ENCODE assay signal across 35 cellular contexts in the genomic region with DNA sequence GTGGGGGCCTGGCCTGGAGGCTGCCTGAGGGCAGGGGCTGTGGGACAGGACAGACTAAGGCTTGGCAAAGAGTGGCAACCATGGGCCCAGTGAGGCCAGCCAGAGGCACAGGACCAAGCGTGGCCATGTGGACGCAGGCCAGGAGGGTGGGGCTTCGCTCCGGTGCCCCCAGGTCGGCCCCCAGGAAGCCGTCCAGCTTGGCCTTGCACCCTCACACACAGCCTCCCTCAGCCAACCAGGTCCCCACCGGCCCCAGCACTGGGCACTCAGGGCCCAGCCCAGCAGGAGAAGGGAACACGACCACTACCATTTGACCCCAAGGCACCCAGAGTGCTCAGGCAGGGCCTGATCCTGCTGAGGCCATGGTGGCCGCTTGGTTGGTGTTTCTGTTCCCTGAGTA.
"Had no signal": no experiment of that assay in that cellular context is flagged by ENCODE, and none has a peak within 500 bp of the region (broad histone marks: within the 10 kb centered on the region; RNA-seq: fewer than 3 reads in every experiment).

No MANE protein-coding gene starts in this region.

- H3K27ac Mint-ChIP-seq: activated B cell treated with CpG ODN at 0.5 μM for 24 hours; activated CD4-positive, alpha-beta memory T cell treated with anti-CD3 and anti-CD28 coated beads for 36 hours; activated CD4-positive, alpha-beta T cell treated with anti-CD3 and anti-CD28 coated beads, Interleukin-2, amount 10 ng/mL, durations not matched to agents 24 days and 14 days; activated CD8-positive, alpha-beta T cell treated with anti-CD3 and anti-CD28 coated beads for 36 hours; activated naive CD4-positive, alpha-beta T cell treated with anti-CD3 and anti-CD28 coated beads for 36 hours; activated naive CD4-positive, alpha-beta T cell treated with anti-CD3 and anti-CD28 coated beads, Interleukin-2, amount 50 U/mL, for 72 hours; activated naive CD8-positive, alpha-beta T cell treated with anti-CD3 and anti-CD28 coated beads for 36 hours; activated T-cell treated with anti-CD3 and anti-CD28 coated beads, Interleukin-2, amount 50 U/mL, for 72 hours; activated T-helper 1 cell treated with anti-CD3 and anti-CD28 coated beads, Interleukin-12 subunit alpha, Interleukin-12 subunit beta, Interleukin-2, Interleukin-4 antibody, amounts not matched to agents 30 ng/mL and 10 ng/mL and 1 ng/mL, durations not matched to agents 14 hours and 24 hours and 36 hours; activated T-helper 17 cell treated with anti-CD3 and anti-CD28 coated beads, Interleukin-2, amount 50 U/mL, for 72 hours; T-helper 1 cell treated with Interleukin-12 subunit alpha and Interleukin-12 subunit beta and Interleukin-4 antibody, amounts not matched to agents 30 μg/mL and 1 μg/mL, for 36 hours; T-helper 2 cell treated with Interferon-gamma antibody and Interleukin-4, amounts not matched to agents 5 μg/mL and 100 μg/mL, for 36 hours had no signal

- H3K27me3 Mint-ChIP-seq: activated B cell treated with CpG ODN at 0.5 μM for 24 hours; activated CD4-positive, alpha-beta memory T cell treated with anti-CD3 and anti-CD28 coated beads for 36 hours; activated CD4-positive, alpha-beta T cell treated with anti-CD3 and anti-CD28 coated beads, Interleukin-2, amount 10 ng/mL, durations not matched to agents 24 days and 14 days; activated CD8-positive, alpha-beta T cell treated with anti-CD3 and anti-CD28 coated beads for 36 hours; activated naive CD8-positive, alpha-beta T cell treated with anti-CD3 and anti-CD28 coated beads for 36 hours; activated T-helper 17 cell treated with anti-CD3 and anti-CD28 coated beads, Interleukin-2, amount 50 U/mL, for 72 hours had no signal

- H3K27ac ChIP-seq: adrenal gland, body of pancreas, brain microvascular endothelial cell, breast epithelium, VCaP had no signal

- H3K27me3 ChIP-seq: adrenal gland, body of pancreas, brain microvascular endothelial cell, breast epithelium had no signal

- ATAC-seq: activated CD8-positive, alpha-beta T cell treated with anti-CD3 and anti-CD28 coated beads for 36 hours; activated naive CD4-positive, alpha-beta T cell treated with anti-CD3 and anti-CD28 coated beads, Interleukin-2, amount 50 U/mL, for 72 hours; activated T-cell treated with anti-CD3 and anti-CD28 coated beads, Interleukin-2, amount 50 U/mL, for 4 hours; activated T-cell treated with anti-CD3 and anti-CD28 coated beads, Interleukin-2, amount 50 U/mL, for 72 hours; activated T-helper 17 cell treated with anti-CD3 and anti-CD28 coated beads, Interleukin-2, amount 50 U/mL, for 72 hours; body of pancreas had no signal

- DNase-seq: activated B cell treated with CpG ODN at 0.5 μM for 24 hours; activated CD4-positive, alpha-beta memory T cell treated with anti-CD3 and anti-CD28 coated beads for 36 hours; activated CD4-positive, alpha-beta T cell treated with anti-CD3 and anti-CD28 coated beads for 4 hours; activated CD4-positive, alpha-beta T cell treated with anti-CD3 and anti-CD28 coated beads, Interleukin-2, amount 10 ng/mL, durations not matched to agents 24 days and 14 days; activated CD4-positive, alpha-beta T cell treated with anti-CD3 and anti-CD28 coated beads, Interleukin-2, amount 50 U/mL, for 1 hour; activated CD4-positive, alpha-beta T cell treated with anti-CD3 and anti-CD28 coated beads, Interleukin-2, amount 50 U/mL, for 4 hours; activated CD4-positive, CD25-positive, alpha-beta regulatory T cell treated with anti-CD3 and anti-CD28 coated beads, Interleukin-2, amount 50 U/mL, for 72 hours; activated CD8-positive, alpha-beta memory T cell treated with anti-CD3 and anti-CD28 coated beads, Interleukin-2, amount 50 U/mL, for 4 hours; activated CD8-positive, alpha-beta T cell treated with anti-CD3 and anti-CD28 coated beads for 36 hours; activated effector memory CD4-positive, alpha-beta T cell treated with anti-CD3 and anti-CD28 coated beads, Interleukin-2, amount 50 U/mL, for 16 hours; activated gamma-delta T cell treated with Interleukin-2 at 50 U/mL for 16 hours; activated naive CD4-positive, alpha-beta T cell; activated naive CD4-positive, alpha-beta T cell treated with anti-CD3 and anti-CD28 coated beads for 36 hours; activated naive CD4-positive, alpha-beta T cell treated with anti-CD3 and anti-CD28 coated beads, Interleukin-2, amount 50 U/mL, for 16 hours; activated naive CD8-positive, alpha-beta T cell treated with anti-CD3 and anti-CD28 coated beads for 36 hours; activated T-cell treated with anti-CD3 and anti-CD28 coated beads for 4 hours; activated T-cell treated with anti-CD3 and anti-CD28 coated beads, Interleukin-2, amount 50 U/mL, for 1 hour; activated T-cell treated with anti-CD3 and anti-CD28 coated beads, Interleukin-2, amount 50 U/mL, for 4 hours; activated T-cell treated with anti-CD3 and anti-CD28 coated beads, Interleukin-2, amount 50 U/mL, for 72 hours; amniotic stem cell; aorta; body of pancreas; brain microvascular endothelial cell; central memory CD4-positive, alpha-beta T cell; T-helper 1 cell; T-helper 2 cell; T-helper 9 cell had no signal

- H3K4me1 Mint-ChIP-seq: activated B cell treated with CpG ODN at 0.5 μM for 24 hours; activated CD4-positive, alpha-beta T cell treated with anti-CD3 and anti-CD28 coated beads, Interleukin-2, amount 10 ng/mL, durations not matched to agents 24 days and 14 days; activated naive CD8-positive, alpha-beta T cell treated with anti-CD3 and anti-CD28 coated beads for 36 hours; activated T-helper 17 cell treated with anti-CD3 and anti-CD28 coated beads, Interleukin-2, amount 50 U/mL, for 72 hours had no signal

- H3K9me3 Mint-ChIP-seq: activated B cell treated with CpG ODN at 0.5 μM for 24 hours; activated CD4-positive, alpha-beta memory T cell treated with anti-CD3 and anti-CD28 coated beads for 36 hours; activated CD4-positive, alpha-beta T cell treated with anti-CD3 and anti-CD28 coated beads, Interleukin-2, amount 10 ng/mL, durations not matched to agents 24 days and 14 days; activated CD8-positive, alpha-beta T cell treated with anti-CD3 and anti-CD28 coated beads for 36 hours; activated naive CD4-positive, alpha-beta T cell treated with anti-CD3 and anti-CD28 coated beads for 36 hours; activated naive CD4-positive, alpha-beta T cell treated with anti-CD3 and anti-CD28 coated beads, Interleukin-2, amount 50 U/mL, for 72 hours; activated naive CD8-positive, alpha-beta T cell treated with anti-CD3 and anti-CD28 coated beads for 36 hours; activated T-cell treated with anti-CD3 and anti-CD28 coated beads, Interleukin-2, amount 50 U/mL, for 4 hours; activated T-cell treated with anti-CD3 and anti-CD28 coated beads, Interleukin-2, amount 50 U/mL, for 72 hours; activated T-helper 1 cell treated with anti-CD3 and anti-CD28 coated beads, Interleukin-12 subunit alpha, Interleukin-12 subunit beta, Interleukin-2, Interleukin-4 antibody, amounts not matched to agents 30 ng/mL and 10 ng/mL and 1 ng/mL, durations not matched to agents 14 hours and 24 hours and 36 hours; activated T-helper 17 cell treated with anti-CD3 and anti-CD28 coated beads, Interleukin-2, amount 50 U/mL, for 72 hours; T-helper 1 cell treated with Interleukin-12 subunit alpha and Interleukin-12 subunit beta and Interleukin-4 antibody, amounts not matched to agents 30 μg/mL and 1 μg/mL, for 36 hours; T-helper 2 cell treated with Interferon-gamma antibody and Interleukin-4, amounts not matched to agents 5 μg/mL and 100 μg/mL, for 36 hours had no signal

- H3K4me3 Mint-ChIP-seq: activated B cell treated with CpG ODN at 0.5 μM for 24 hours; activated CD4-positive, alpha-beta memory T cell treated with anti-CD3 and anti-CD28 coated beads for 36 hours; activated CD4-positive, alpha-beta T cell treated with anti-CD3 and anti-CD28 coated beads, Interleukin-2, amount 10 ng/mL, durations not matched to agents 24 days and 14 days; activated CD8-positive, alpha-beta T cell treated with anti-CD3 and anti-CD28 coated beads for 36 hours; activated naive CD4-positive, alpha-beta T cell treated with anti-CD3 and anti-CD28 coated beads for 36 hours; activated naive CD8-positive, alpha-beta T cell treated with anti-CD3 and anti-CD28 coated beads for 36 hours; activated T-cell treated with anti-CD3 and anti-CD28 coated beads, Interleukin-2, amount 50 U/mL, for 4 hours; activated T-cell treated with anti-CD3 and anti-CD28 coated beads, Interleukin-2, amount 50 U/mL, for 72 hours; activated T-helper 1 cell treated with anti-CD3 and anti-CD28 coated beads, Interleukin-12 subunit alpha, Interleukin-12 subunit beta, Interleukin-2, Interleukin-4 antibody, amounts not matched to agents 30 ng/mL and 10 ng/mL and 1 ng/mL, durations not matched to agents 14 hours and 24 hours and 36 hours; activated T-helper 17 cell treated with anti-CD3 and anti-CD28 coated beads, Interleukin-2, amount 50 U/mL, for 72 hours; T-helper 1 cell treated with Interleukin-12 subunit alpha and Interleukin-12 subunit beta and Interleukin-4 antibody, amounts not matched to agents 30 μg/mL and 1 μg/mL, for 36 hours; T-helper 2 cell treated with Interferon-gamma antibody and Interleukin-4, amounts not matched to agents 5 μg/mL and 100 μg/mL, for 36 hours had no signal
